In the genomic region with DNA sequence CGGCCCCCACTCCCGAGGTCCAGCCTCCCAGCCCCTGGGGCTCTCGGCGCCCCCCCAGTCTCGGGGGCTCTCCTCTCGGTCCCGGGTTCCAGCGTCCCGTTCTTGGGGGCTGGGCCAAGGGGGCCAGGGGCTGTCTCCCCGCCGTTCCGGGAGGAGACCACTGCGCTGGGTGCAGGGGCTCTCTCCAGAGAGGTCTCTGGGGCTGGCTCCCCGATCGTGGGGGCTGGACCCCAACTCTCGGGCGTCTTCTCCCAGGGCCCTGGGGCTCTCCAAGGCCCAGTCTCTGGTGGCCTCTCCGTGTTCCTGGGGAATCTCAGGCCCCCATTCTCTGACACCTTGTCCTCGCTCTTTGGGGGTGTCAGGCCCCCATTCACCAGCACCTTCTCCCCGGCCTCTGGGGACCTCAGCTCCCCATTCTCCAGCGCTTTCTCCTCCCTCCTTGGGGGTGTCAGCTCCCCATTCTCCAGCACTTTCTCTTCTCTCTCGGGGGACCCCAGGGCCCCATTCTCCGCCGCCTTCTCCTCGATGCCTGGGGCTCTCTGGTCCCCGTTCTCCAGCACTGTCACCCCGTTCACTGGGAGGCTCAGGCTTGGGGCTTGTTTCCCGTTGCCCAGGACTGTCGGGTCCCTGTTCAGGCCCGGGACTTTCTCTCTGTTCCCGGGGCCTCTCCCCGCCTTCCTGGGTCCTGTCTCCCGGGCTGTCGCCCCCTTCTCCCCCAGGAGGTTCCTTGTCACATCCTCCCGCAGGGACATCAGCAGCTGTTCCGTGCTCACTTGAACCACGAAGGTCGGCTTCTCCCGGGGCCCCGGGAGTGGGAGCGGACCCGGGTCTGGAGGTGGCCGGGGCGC, we compare ENCODE assay signal across 1 cellular context.
TF ChIP-seq lines count a peak whose summit lies in the region.

No MANE protein-coding gene starts in this region.

TF ChIP-seq in HepG2, 621 proteins besides CTCF, POLR2A, EP300 and RAD21 (continued from another document):
- TF ChIP-seq PRDM15 (CRISPR knock-in tag; IDR thresholded peaks at IDR 0.05): no peak
- no peak for TF ChIP-seq RARA (CRISPR knock-in tag; IDR thresholded peaks at IDR 0.05)
- TF ChIP-seq GABPB1 (CRISPR knock-in tag; IDR thresholded peaks at IDR 0.05): peak; percentile 1; the same call in 1 of the 2 replicates
- TF ChIP-seq NFYB (CRISPR knock-in tag; IDR thresholded peaks at IDR 0.05): no peak
- TF ChIP-seq, protein P1, sequence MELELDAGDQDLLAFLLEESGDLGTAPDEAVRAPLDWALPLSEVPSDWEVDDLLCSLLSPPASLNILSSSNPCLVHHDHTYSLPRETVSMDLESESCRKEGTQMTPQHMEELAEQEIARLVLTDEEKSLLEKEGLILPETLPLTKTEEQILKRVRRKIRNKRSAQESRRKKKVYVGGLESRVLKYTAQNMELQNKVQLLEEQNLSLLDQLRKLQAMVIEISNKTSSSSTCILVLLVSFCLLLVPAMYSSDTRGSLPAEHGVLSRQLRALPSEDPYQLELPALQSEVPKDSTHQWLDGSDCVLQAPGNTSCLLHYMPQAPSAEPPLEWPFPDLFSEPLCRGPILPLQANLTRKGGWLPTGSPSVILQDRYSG (CRISPR knock-in tag; IDR thresholded peaks at IDR 0.05): no peak
- no peak for TF ChIP-seq EEA1 (CRISPR knock-in tag; IDR thresholded peaks at IDR 0.05; ENCODE audit: borderline replicate concordance)
- TF ChIP-seq HNRNPLL (IDR thresholded peaks at IDR 0.05; ENCODE audit: low read depth, low read length, poor library complexity, severe bottlenecking): peak; percentile 6
- no peak for TF ChIP-seq BRCA1 (CRISPR knock-in tag; IDR thresholded peaks at IDR 0.05)
- no peak for TF ChIP-seq ZBTB8A (CRISPR knock-in tag; IDR thresholded peaks at IDR 0.05; ENCODE audit: borderline replicate concordance, low read depth)
- no peak for TF ChIP-seq ZNF563 (CRISPR knock-in tag; IDR thresholded peaks at IDR 0.05)
- no peak for TF ChIP-seq SMAD1 (CRISPR knock-in tag; IDR thresholded peaks at IDR 0.05; ENCODE audit: borderline replicate concordance, low read depth)
- no peak for TF ChIP-seq MXD3 (CRISPR knock-in tag; IDR thresholded peaks at IDR 0.05)
- TF ChIP-seq FLYWCH1 (CRISPR knock-in tag; IDR thresholded peaks at IDR 0.05): no peak
- no peak for TF ChIP-seq ZNF670 (CRISPR knock-in tag; IDR thresholded peaks at IDR 0.05; ENCODE audit: borderline replicate concordance)
- TF ChIP-seq RBM22 (optimal IDR thresholded peaks at IDR 0.05; ENCODE audit: low read length): no peak
- TF ChIP-seq HNF4A (CRISPR knock-in tag; IDR thresholded peaks at IDR 0.05): no peak
- TF ChIP-seq ZNF691 (CRISPR knock-in tag; IDR thresholded peaks at IDR 0.05; ENCODE audit: borderline replicate concordance, low read depth): no peak
- no peak for TF ChIP-seq SALL1 (CRISPR knock-in tag; IDR thresholded peaks at IDR 0.05)
- TF ChIP-seq DMAP1 (CRISPR knock-in tag; IDR thresholded peaks at IDR 0.05): no peak
- TF ChIP-seq ZNF225 (CRISPR knock-in tag; IDR thresholded peaks at IDR 0.05): no peak
- TF ChIP-seq GMEB2 (CRISPR knock-in tag; IDR thresholded peaks at IDR 0.05; ENCODE audit: low read depth): no peak
- TF ChIP-seq FOXA1 (IDR thresholded peaks at IDR 0.05): no peak
- no peak for TF ChIP-seq FOXA1 (CRISPR knock-in tag; IDR thresholded peaks at IDR 0.05)
- TF ChIP-seq, protein P2, sequence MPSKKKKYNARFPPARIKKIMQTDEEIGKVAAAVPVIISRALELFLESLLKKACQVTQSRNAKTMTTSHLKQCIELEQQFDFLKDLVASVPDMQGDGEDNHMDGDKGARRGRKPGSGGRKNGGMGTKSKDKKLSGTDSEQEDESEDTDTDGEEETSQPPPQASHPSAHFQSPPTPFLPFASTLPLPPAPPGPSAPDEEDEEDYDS (CRISPR knock-in tag; IDR thresholded peaks at IDR 0.05): no peak
- TF ChIP-seq ZNF83 (CRISPR knock-in tag; IDR thresholded peaks at IDR 0.05; ENCODE audit: borderline replicate concordance): 0 out of 2 replicates have a peak, but pooled peaks have one; percentile 2
- TF ChIP-seq NONO (IDR thresholded peaks at IDR 0.05): no peak
- TF ChIP-seq NONO (CRISPR knock-in tag; conservative IDR thresholded peaks at IDR 0.05): no peak
- TF ChIP-seq ZNF276 (CRISPR knock-in tag; IDR thresholded peaks at IDR 0.05; ENCODE audit: low read depth): no peak
- TF ChIP-seq HMG20A (CRISPR knock-in tag; IDR thresholded peaks at IDR 0.05; ENCODE audit: borderline replicate concordance): no peak
- TF ChIP-seq ZNF768 (CRISPR knock-in tag; IDR thresholded peaks at IDR 0.05): 0 out of 2 replicates have a peak, but pooled peaks have one; percentile 5
- TF ChIP-seq RBFOX2 (IDR thresholded peaks at IDR 0.05; ENCODE audit: low read depth, low read length): 0 out of 2 replicates have a peak, but pooled peaks have one; percentile 8
- TF ChIP-seq ATF7-NPFF (CRISPR knock-in tag; IDR thresholded peaks at IDR 0.05; ENCODE audit: low read depth): no peak
- TF ChIP-seq YEATS4 (CRISPR knock-in tag; IDR thresholded peaks at IDR 0.05; ENCODE audit: borderline replicate concordance): peak; percentile 15; the same call in 1 of the 2 replicates
